Comparison of ENCODE assay signal across 1 cellular context in genomic region chr9:94680621-94681020, GRCh38.
TF ChIP-seq lines count a peak whose summit lies in the region.

No MANE protein-coding gene starts in this region.

TF ChIP-seq in GM12878, 131 proteins besides CTCF, POLR2A, EP300 and RAD21:
- TF ChIP-seq SKIL (IDR thresholded peaks at IDR 0.05; ENCODE audit: low read depth, poor library complexity, severe bottlenecking), result no peak
